Comparison of ENCODE assay signal across 9 cellular contexts in the genomic region with DNA sequence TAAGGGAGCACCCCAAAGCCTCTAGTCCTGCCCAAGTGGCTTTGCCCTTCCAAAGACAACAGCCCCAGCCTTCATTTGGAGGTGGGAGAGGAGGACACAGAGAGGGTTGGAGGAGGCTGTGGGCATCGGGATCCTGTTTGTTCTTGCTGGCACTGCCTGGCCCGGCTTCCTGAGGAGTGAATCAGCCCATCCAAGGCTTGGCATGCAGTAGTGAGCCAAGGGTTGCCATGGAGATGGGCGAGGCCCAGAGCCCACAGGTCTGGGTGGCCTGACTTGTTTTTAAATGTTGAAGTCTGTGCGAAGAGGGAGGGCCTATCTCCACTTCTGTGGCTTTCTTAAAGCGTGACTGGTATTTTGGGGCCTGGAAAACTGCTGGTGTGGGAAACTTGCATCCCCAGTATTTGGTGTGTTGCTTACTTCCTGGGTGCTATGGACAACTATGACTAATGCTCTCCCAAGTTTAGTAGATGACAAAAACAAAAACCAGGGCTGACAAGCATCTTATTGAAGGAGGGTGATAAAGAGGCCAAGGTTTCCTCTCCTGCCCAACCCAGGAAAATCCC. TPM values are rescaled to one million over a fixed set of nuclear protein-coding genes. Genes with fewer than 3 reads are reported as not detected.
DNase-seq lines count a peak whose midpoint lies in the region; ATAC-seq and TF ChIP-seq lines count a peak whose summit lies in the region.
"Had no signal": no experiment of that assay in that cellular context is flagged by ENCODE, and none has a peak within 500 bp of the region (broad histone marks: within the 10 kb centered on the region; RNA-seq: fewer than 3 reads in every experiment).

No MANE protein-coding gene starts in this region.

- CTCF ChIA-PET in RWPE1 (lab: Yijun Ruan, JAX) = interaction anchor here (0.6 kb wide), 1 partner anchor 156 kb away, joined by 3 read pairs; no protein-coding TSS in a partner anchor

- no peak overlapping the region for H3K4me3 ChIP-seq in fibroblast of villous mesenchyme (ENCODE audit: low read depth, low read length)

- DNase-seq in GM04503 (ENCODE audit: low read depth) = peak; percentile 98
- DNase-seq in RWPE1 (ENCODE audit: low spot score) = peak; percentile 96
- peak; percentile 96 for DNase-seq in fibroblast of villous mesenchyme (ENCODE audit: low read depth)
- peak; percentile 84 for DNase-seq in pons (ENCODE audit: low spot score)
- DNase-seq in MV-4-11 (lab: John Stamatoyannopoulos, UW) = no peak
- DNase-seq in stimulated activated CD4-positive, alpha-beta T cell treated with anti-CD3 and anti-CD28 coated beads, Interleukin-4, amount 100 ng/mL, for 24 hours = no peak

- peak overlapping the region; percentile 98 for H3K27ac ChIP-seq in RWPE1
- H3K27ac ChIP-seq: KMS-11 had no signal

- POLR2A ChIA-PET in RWPE1 (lab: Yijun Ruan, JAX; ENCODE audit: low non-redundant PET) = interaction anchor here (0.5 kb wide), 1 partner anchor 79 kb away, joined by 6 read pairs; no protein-coding TSS in a partner anchor

- no peak for TF ChIP-seq CTCF in RWPE1 (conservative IDR thresholded peaks at IDR 0.05; ENCODE audit: low read depth)
- no peak for TF ChIP-seq CTCF in fibroblast of villous mesenchyme (IDR thresholded peaks at IDR 0.05; ENCODE audit: insufficient read depth, low read depth, low read length)

- no peak for ATAC-seq in HG02870 (IDR thresholded peaks at IDR 0.05; ENCODE audit: unreplicated experiment)
- no peak for ATAC-seq in HG03342 (IDR thresholded peaks at IDR 0.05; ENCODE audit: unreplicated experiment)

RNA-seq across cellular contexts. Expression of a gene that starts 15.8 kb away (rescaled TPM):
- 120 and 209 TPM in 2 replicates for total RNA-seq in fibroblast of villous mesenchyme

Comparison
In these comparisons a context has a peak if more than half of its experiments do, and no peak if none do; other contexts are left out.
1. DNase-seq: peak in GM04503 (single experiment), RWPE1 (single experiment), fibroblast of villous mesenchyme (single experiment) and pons (single experiment); none in MV-4-11 (single experiment) and stimulated activated CD4-positive, alpha-beta T cell treated with anti-CD3 and anti-CD28 coated beads, Interleukin-4, amount 100 ng/mL, for 24 hours (single experiment).